20 cellular contexts compared by ENCODE assay signal in the genomic region with DNA sequence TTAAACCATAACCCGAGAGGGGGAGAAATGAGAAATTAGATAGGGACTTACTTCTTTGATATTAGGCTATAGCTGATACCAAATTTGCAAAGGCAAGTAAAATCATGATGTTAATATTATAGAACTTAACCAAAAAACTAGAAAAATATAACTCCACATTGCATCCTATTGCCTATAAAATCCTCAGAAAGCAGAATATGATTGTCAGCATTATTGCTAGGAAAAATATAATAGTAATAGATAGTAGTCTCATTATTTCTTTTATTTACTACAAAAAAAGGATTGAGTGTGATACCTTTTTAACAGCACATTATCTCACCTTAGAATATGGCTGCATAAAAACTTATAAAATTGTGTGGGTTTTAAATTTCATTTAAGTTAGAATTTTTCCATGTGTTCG.
A peak's percentile ranks its signal among the peaks of the same experiment; 100 is the strongest.
DNase-seq lines count a peak whose midpoint lies in the region; ATAC-seq, FAIRE-seq and TF ChIP-seq lines count a peak whose summit lies in the region.
"Had no signal": no experiment of that assay in that cellular context is flagged by ENCODE, and none has a peak within 500 bp of the region (broad histone marks: within the 10 kb centered on the region; RNA-seq: fewer than 3 reads in every experiment).

No MANE protein-coding gene starts in this region.

- H3K79me2 ChIP-seq in ACC112 (ENCODE audit: control insufficient read depth, insufficient read depth, low read length, unreplicated experiment) (no peaks in the 10 kb centered on the region), PC-3 (ENCODE audit: low read length) (no peaks in the 10 kb centered on the region), astrocyte (ENCODE audit: insufficient read depth, low read length) (no peaks in the 10 kb centered on the region)

- intact Hi-C loops in PC-3 (cut with micrococcal nuclease), result loop anchor here (5.0 to 10.0 kb wide), 2 partner anchors 124 to 1338 kb away; no protein-coding TSS in a partner anchor

- no peak overlapping the region for H3K27ac Mint-ChIP-seq in astrocyte (ENCODE audit: unreplicated experiment)
- H3K27ac Mint-ChIP-seq: B cell; CD4-positive, CD25-positive, alpha-beta regulatory T cell; CD8-positive, alpha-beta T cell had no signal

- H4K20me1 ChIP-seq in PC-3 (ENCODE audit: low read length) (no peaks in the 10 kb centered on the region), astrocyte (ENCODE audit: insufficient read depth, low read length) (no peaks in the 10 kb centered on the region)
- H4K20me1 ChIP-seq: BLaER1 had no signal

- ATAC-seq in PC-3 (no peak), GM19328 (IDR thresholded peaks at IDR 0.05; ENCODE audit: unreplicated experiment) (no peak)
- ATAC-seq: CD8-positive, alpha-beta T cell had no signal

- H3K27ac ChIP-seq in ACC112 (ENCODE audit: low read depth, low read length) (no peak overlapping the region), PC-3 (ENCODE audit: low read length) (0 out of 2 replicates have a peak overlapping the region, but pooled peaks have one; percentile 4), astrocyte (ENCODE audit: low read depth, low read length) (peak overlapping the region; percentile 3)
- H3K27ac ChIP-seq: BLaER1, C4-2B had no signal

- H3K9me3 ChIP-seq in PC-3 (ENCODE audit: low read length) (no peaks in the 10 kb centered on the region), astrocyte (ENCODE audit: insufficient read depth, low read depth, low read length) (no peaks in the 10 kb centered on the region)
- H3K9me3 ChIP-seq: BLaER1, Caco-2 had no signal

- H3K9me3 Mint-ChIP-seq in astrocyte (ENCODE audit: unreplicated experiment), result no peaks in the 10 kb centered on the region
- H3K9me3 Mint-ChIP-seq: CD8-positive, alpha-beta T cell had no signal

- FAIRE-seq in astrocyte (lab: Jason Lieb, UNC), result no peak
- FAIRE-seq: GM12891, GM18507 had no signal

- DNase-seq in PC-3 (no peak), astrocyte (ENCODE audit: low read depth) (no peak), NCI-H187 treated with DMSO at 0.1 percent for 48 hours (lab: John Stamatoyannopoulos, UW) (no peak), activated gamma-delta T cell (lab: John Stamatoyannopoulos, UW) (no peak), inferior parietal cortex (ENCODE audit: extremely low spot score) (no peak)
- DNase-seq: 8988T; Caco-2; CD4-positive, CD25-positive, alpha-beta regulatory T cell; CD8-positive, alpha-beta T cell; DMS79; GF-D8; GOT3; HCEC 1CT had no signal

- CTCF ChIA-PET in PC-3 (lab: Charles Lee), result interaction anchor here (0.6 kb wide), 1 partner anchor 617 kb away, joined by 3 read pairs; no protein-coding TSS in a partner anchor

- peaks cover 8% of the 10 kb centered on the region for H3F3A ChIP-seq in PC-3 (ENCODE audit: low read length, unreplicated experiment)

- H3K9me2 ChIP-seq in PC-3 (replicated peaks; ENCODE audit: low read length), result no peaks in the 10 kb centered on the region

- POLR2A ChIA-PET in PC-3 (lab: Charles Lee; ENCODE audit: unreplicated experiment), result interaction anchor here (0.5 kb wide), 1 partner anchor 1345 kb away, joined by 3 read pairs; no protein-coding TSS in a partner anchor

- H3K36me3 Mint-ChIP-seq in astrocyte (ENCODE audit: low read depth, unreplicated experiment), result no peaks in the 10 kb centered on the region
- H3K36me3 Mint-ChIP-seq: CD4-positive, CD25-positive, alpha-beta regulatory T cell; CD8-positive, alpha-beta T cell had no signal

- no peaks in the 10 kb centered on the region for H3K27me3 Mint-ChIP-seq in astrocyte (ENCODE audit: low read depth, unreplicated experiment)
- H3K27me3 Mint-ChIP-seq: B cell; CD4-positive, CD25-positive, alpha-beta regulatory T cell had no signal

- H3K4me3 ChIP-seq in ACC112 (ENCODE audit: low read depth, low read length), result no peak overlapping the region
- no peak overlapping the region for H3K4me3 ChIP-seq in PC-3 (ENCODE audit: low read length)
- H3K4me3 ChIP-seq in astrocyte (ENCODE audit: insufficient read depth, low read depth, low read length), result no peak overlapping the region
- H3K4me3 ChIP-seq: BLaER1 had no signal

- BruUV-seq in PC-3 (replicated peaks; lab: Mats Ljungman, UMichigan), result no TSS peak

- peaks cover 51% of the 10 kb centered on the region for H3K4me1 ChIP-seq in ACC112 (ENCODE audit: control insufficient read depth, insufficient read depth, low read length, unreplicated experiment)
- peaks cover 60% of the 10 kb centered on the region for H3K4me1 ChIP-seq in PC-3 (ENCODE audit: insufficient read depth, low read length)
- H3K4me1 ChIP-seq in astrocyte (ENCODE audit: insufficient read depth, low read length), result peaks cover 20% of the 10 kb centered on the region
- H3K4me1 ChIP-seq: BLaER1 had no signal

- peaks cover 24% of the 10 kb centered on the region for H3K4me1 Mint-ChIP-seq in astrocyte (ENCODE audit: low read depth, unreplicated experiment)
- H3K4me1 Mint-ChIP-seq: B cell; CD4-positive, CD25-positive, alpha-beta regulatory T cell had no signal

- TF ChIP-seq CTCF in PC-3 (conservative IDR thresholded peaks at IDR 0.05; ENCODE audit: low read depth, low read length), result no peak
- no peak for TF ChIP-seq CTCF in astrocyte (IDR thresholded peaks at IDR 0.05; ENCODE audit: insufficient read depth, low read depth, low read length)

- H3K27me3 ChIP-seq in ACC112 (ENCODE audit: insufficient read depth, low read length) (no peaks in the 10 kb centered on the region), PC-3 (ENCODE audit: low read length) (no peaks in the 10 kb centered on the region), astrocyte (ENCODE audit: insufficient read depth, low read length) (no peaks in the 10 kb centered on the region)
- H3K27me3 ChIP-seq: BLaER1 had no signal

- no peak overlapping the region for H3K9ac ChIP-seq in PC-3 (ENCODE audit: low read length)
- H3K9ac ChIP-seq in astrocyte (ENCODE audit: low read length), result no peak overlapping the region
- H3K9ac ChIP-seq: BLaER1 had no signal

- H3K4me3 Mint-ChIP-seq in astrocyte (ENCODE audit: unreplicated experiment), result no peak overlapping the region
- H3K4me3 Mint-ChIP-seq: B cell; CD4-positive, CD25-positive, alpha-beta regulatory T cell; CD8-positive, alpha-beta T cell had no signal

- no peak overlapping the region for H3K4me2 ChIP-seq in PC-3 (ENCODE audit: low read length)
- H3K4me2 ChIP-seq in astrocyte (ENCODE audit: low read length), result no peak overlapping the region
- H3K4me2 ChIP-seq: BLaER1 had no signal

- H2AFZ ChIP-seq in ACC112 (ENCODE audit: low read length, unreplicated experiment) (peak overlapping the region; percentile 34), PC-3 (ENCODE audit: low read length) (no peak overlapping the region), astrocyte (ENCODE audit: low read depth, low read length) (no peak overlapping the region)

- H3K36me3 ChIP-seq in ACC112 (ENCODE audit: insufficient read depth, low read length) (no peaks in the 10 kb centered on the region), PC-3 (ENCODE audit: low read depth, low read length) (no peaks in the 10 kb centered on the region), astrocyte (ENCODE audit: insufficient read depth, low read length) (no peaks in the 10 kb centered on the region)
- H3K36me3 ChIP-seq: BLaER1 had no signal
